ENCODE assay signal across 13 cellular contexts in genomic region chr7:5350600-5351385, GRCh38.
"Had no signal": no experiment of that assay in that cellular context is flagged by ENCODE, and none has a peak within 500 bp of the region (broad histone marks: within the 10 kb centered on the region; RNA-seq: fewer than 3 reads in every experiment).

No MANE protein-coding gene starts in this region.

- DNase-seq: activated CD4-positive, alpha-beta memory T cell treated with anti-CD3 and anti-CD28 coated beads for 36 hours; activated gamma-delta T cell treated with Interleukin-2 at 50 U/mL for 16 hours; activated naive CD8-positive, alpha-beta T cell treated with anti-CD3 and anti-CD28 coated beads for 36 hours; activated T-cell treated with anti-CD3 and anti-CD28 coated beads, Interleukin-2, amount 50 U/mL, for 48 hours; hippocampal formation; immature natural killer cell; mammary epithelial cell; stimulated activated CD4-positive, alpha-beta T cell treated with anti-CD3 and anti-CD28 coated beads, Interleukin-2, amount 100 ng/mL, for 48 hours; stimulated activated CD8-positive, alpha-beta memory T cell treated with anti-CD3 and anti-CD28 coated beads, Interleukin-4, amount 100 ng/mL, for 48 hours; stimulated activated naive CD8-positive, alpha-beta T cell treated with anti-CD3 and anti-CD28 coated beads, Interleukin-15, Interleukin-2, amounts not matched to agents 100 U/mL and 50 U/mL, for 24 hours; T1000 had no signal

- H3K27ac Mint-ChIP-seq: activated CD4-positive, alpha-beta memory T cell treated with anti-CD3 and anti-CD28 coated beads for 36 hours; activated naive CD8-positive, alpha-beta T cell treated with anti-CD3 and anti-CD28 coated beads for 36 hours; natural killer cell treated with Interleukin-12 subunit alpha and Interleukin-12 subunit beta and Interleukin-15 and Interleukin-18, amount 100 ng/mL, for 72 hours had no signal

- H3K9me3 Mint-ChIP-seq: activated CD4-positive, alpha-beta memory T cell treated with anti-CD3 and anti-CD28 coated beads for 36 hours; activated naive CD8-positive, alpha-beta T cell treated with anti-CD3 and anti-CD28 coated beads for 36 hours; immature natural killer cell; natural killer cell treated with Interleukin-12 subunit alpha and Interleukin-12 subunit beta and Interleukin-15 and Interleukin-18, amount 100 ng/mL, for 72 hours had no signal

- ATAC-seq: left lobe of liver; natural killer cell treated with Interleukin-12 subunit alpha and Interleukin-12 subunit beta and Interleukin-15 and Interleukin-18, amount 100 ng/mL, for 72 hours; stimulated activated naive CD8-positive, alpha-beta T cell treated with anti-CD3 and anti-CD28 coated beads, Interleukin-15, Interleukin-2, amounts not matched to agents 100 U/mL and 50 U/mL, for 24 hours had no signal

- H3K4me3 Mint-ChIP-seq: activated CD4-positive, alpha-beta memory T cell treated with anti-CD3 and anti-CD28 coated beads for 36 hours; activated naive CD8-positive, alpha-beta T cell treated with anti-CD3 and anti-CD28 coated beads for 36 hours; natural killer cell treated with Interleukin-12 subunit alpha and Interleukin-12 subunit beta and Interleukin-15 and Interleukin-18, amount 100 ng/mL, for 72 hours had no signal

- H3K27me3 Mint-ChIP-seq: activated CD4-positive, alpha-beta memory T cell treated with anti-CD3 and anti-CD28 coated beads for 36 hours; activated naive CD8-positive, alpha-beta T cell treated with anti-CD3 and anti-CD28 coated beads for 36 hours; natural killer cell treated with Interleukin-12 subunit alpha and Interleukin-12 subunit beta and Interleukin-15 and Interleukin-18, amount 100 ng/mL, for 72 hours had no signal
